In the genomic region with DNA sequence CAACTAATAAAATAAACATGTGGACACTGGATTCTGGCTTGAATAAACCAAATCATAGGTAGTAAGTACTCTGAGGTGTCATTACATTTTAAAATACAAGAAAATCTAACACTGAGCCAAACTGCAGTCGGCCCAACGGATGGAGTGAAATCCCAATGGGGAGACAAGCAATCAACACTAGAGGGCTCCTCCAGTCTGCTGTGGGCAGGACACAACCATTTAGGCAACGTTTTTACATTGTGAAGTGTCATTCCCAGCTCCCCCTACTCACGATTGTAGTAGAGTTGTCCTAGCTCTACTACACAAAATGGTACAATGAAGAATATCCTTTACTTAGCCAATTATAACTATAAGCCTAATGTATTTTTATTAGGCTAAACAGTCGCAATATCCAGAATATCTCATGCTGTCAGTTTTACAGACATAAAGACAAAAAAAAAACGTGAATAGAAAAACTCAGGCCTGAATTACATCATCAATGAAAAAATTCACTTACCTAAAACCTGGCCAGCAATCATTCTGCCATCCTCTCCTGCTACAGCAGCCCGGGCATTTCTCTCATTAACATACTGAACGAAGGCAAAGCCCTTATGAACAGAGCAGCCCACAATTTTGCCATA, we compare ENCODE assay signal across 9 cellular contexts. TPM values are rescaled to one million over a fixed set of nuclear protein-coding genes. Genes with fewer than 3 reads are reported as not detected.
A peak's percentile ranks its signal among the peaks of the same experiment; 100 is the strongest.
DNase-seq lines count a peak whose midpoint lies in the region; ATAC-seq and TF ChIP-seq lines count a peak whose summit lies in the region.
"Had no signal": no experiment of that assay in that cellular context is flagged by ENCODE, and none has a peak within 500 bp of the region (broad histone marks: within the 10 kb centered on the region; RNA-seq: fewer than 3 reads in every experiment).

No MANE protein-coding gene starts in this region.

- H3K9me3 ChIP-seq in Caco-2, result no peaks in the 10 kb centered on the region
- no peaks in the 10 kb centered on the region for H3K9me3 ChIP-seq in Karpas-422 (ENCODE audit: low read length)
- no peaks in the 10 kb centered on the region for H3K9me3 ChIP-seq in mammary epithelial cell (replicated peaks; ENCODE audit: insufficient read depth, low read length)

- POLR2A ChIA-PET in Caco-2 (lab: Charles Lee), result interaction anchor here (0.6 kb wide), 1 partner anchor 151 kb away, joined by 3 read pairs; no protein-coding TSS in a partner anchor

- H3K27ac ChIP-seq in Karpas-422 (ENCODE audit: low read length) (no peak overlapping the region), mammary epithelial cell (ENCODE audit: insufficient read depth, low read depth, low read length) (no peak overlapping the region)

- no TSS peak for BruUV-seq in Caco-2 (replicated peaks; lab: Mats Ljungman, UMichigan)
- BruUV-seq in mammary epithelial cell (replicated peaks; lab: Mats Ljungman, UMichigan), result no TSS peak

- H2AFZ ChIP-seq in Karpas-422 (ENCODE audit: low read length) (no peak overlapping the region), mammary epithelial cell (ENCODE audit: low read depth, low read length) (no peak overlapping the region)

- H3K4me3 ChIP-seq in Caco-2 (ENCODE audit: low read depth, low read length) (no peak overlapping the region), Karpas-422 (ENCODE audit: low read length) (no peak overlapping the region), mammary epithelial cell (replicated peaks in 1 of 3; ENCODE audit: insufficient read depth in 1 of 3, low read depth in 2 of 3, low read length in 3 of 3) (no peak overlapping the region)

- H3K27me3 ChIP-seq in Caco-2 (replicated peaks; ENCODE audit: control insufficient read depth, insufficient read depth, low read length), result no peaks in the 10 kb centered on the region
- H3K27me3 ChIP-seq in Karpas-422 (ENCODE audit: low read length), result no peaks in the 10 kb centered on the region
- H3K27me3 ChIP-seq in mammary epithelial cell (ENCODE audit: insufficient read depth, low read length), result no peaks in the 10 kb centered on the region

- no peaks in the 10 kb centered on the region for H3K27me3 Mint-ChIP-seq in Caco-2 (ENCODE audit: insufficient read depth, unreplicated experiment)
- H3K27me3 Mint-ChIP-seq in memory B cell, result no peaks in the 10 kb centered on the region

- intact Hi-C loops in Caco-2 (cut with micrococcal nuclease; ENCODE audit: unreplicated experiment), result loop anchor here (10.0 kb wide), 1 partner anchor 151 kb away; the partner anchor contains the start of gene SUPT16H
- intact Hi-C loops in mammary epithelial cell (cut with micrococcal nuclease), result loop anchor here (10.0 kb wide), 1 partner anchor 131 kb away; no protein-coding TSS in a partner anchor

- H3K4me3 Mint-ChIP-seq in Caco-2 (ENCODE audit: unreplicated experiment), result no peak overlapping the region
- no peak overlapping the region for H3K4me3 Mint-ChIP-seq in memory B cell

- H3K9me3 Mint-ChIP-seq in Caco-2 (ENCODE audit: unreplicated experiment), result no peaks in the 10 kb centered on the region
- no peaks in the 10 kb centered on the region for H3K9me3 Mint-ChIP-seq in memory B cell

- no peak overlapping the region for H3K4me2 ChIP-seq in Karpas-422 (ENCODE audit: low read depth, low read length, poor library complexity, severe bottlenecking)
- H3K4me2 ChIP-seq in mammary epithelial cell (ENCODE audit: insufficient read depth, low read depth, low read length), result no peak overlapping the region

- H4K20me1 ChIP-seq in Karpas-422 (ENCODE audit: insufficient read depth, low read depth, low read length) (peaks cover 95% of the 10 kb centered on the region), mammary epithelial cell (ENCODE audit: insufficient read depth, low read length) (peaks cover 25% of the 10 kb centered on the region)

- DNase-seq in Caco-2, result peak in 1 of 2 experiments; percentile 35
- peak; percentile 59 for DNase-seq in Karpas-422
- DNase-seq in mammary epithelial cell, result no peak
- no peak for DNase-seq in memory B cell (ENCODE audit: low spot score in 2 of 2)
- no peak for DNase-seq in NCI-H345 (lab: John Stamatoyannopoulos, UW)
- no peak for DNase-seq in HCEC 1CT
- DNase-seq in NCI-H1048 (lab: John Stamatoyannopoulos, UW), result no peak
- no peak for DNase-seq in DMS153 treated with DMSO at 0.1 percent for 48 hours (lab: John Stamatoyannopoulos, UW; ENCODE audit: unreplicated experiment)
- DNase-seq: effector memory CD4-positive, alpha-beta T cell had no signal

- H3K27ac Mint-ChIP-seq in Caco-2 (ENCODE audit: unreplicated experiment), result no peak overlapping the region
- peak overlapping the region; percentile 28 for H3K27ac Mint-ChIP-seq in memory B cell

- no peaks in the 10 kb centered on the region for H3K9me2 ChIP-seq in Karpas-422 (replicated peaks; ENCODE audit: insufficient read depth, low read length)

- H3K4me1 Mint-ChIP-seq in Caco-2 (ENCODE audit: low read depth, unreplicated experiment) (peaks cover 16% of the 10 kb centered on the region), memory B cell (peaks cover 34% of the 10 kb centered on the region)

- in situ Hi-C loops in mammary epithelial cell (cut with MboI; ENCODE audit: low sequenced_read_pairs in 2 of 2), result no loop called here

- H3K4me1 ChIP-seq in Caco-2, result 0 out of 2 replicates have a peak, but pooled peaks cover 7% of the 10 kb centered on the region
- peaks cover 7% of the 10 kb centered on the region; the same call in 1 of the 2 replicates for H3K4me1 ChIP-seq in Karpas-422 (ENCODE audit: low read length)
- H3K4me1 ChIP-seq in mammary epithelial cell (ENCODE audit: insufficient read depth, low read length), result no peaks in the 10 kb centered on the region

- peaks cover 97% of the 10 kb centered on the region for H3K36me3 Mint-ChIP-seq in Caco-2 (ENCODE audit: insufficient read depth, unreplicated experiment)
- H3K36me3 Mint-ChIP-seq in memory B cell, result peaks cover 21% of the 10 kb centered on the region

- CTCF ChIA-PET in Caco-2 (lab: Charles Lee) (interaction anchor here (0.6 kb wide), 1 partner anchor 102 kb away, joined by 3 read pairs; no protein-coding TSS in a partner anchor), mammary epithelial cell (lab: Charles Lee; ENCODE audit: low non-redundant PET) (no interaction called here)

- TF ChIP-seq CTCF in Caco-2 (IDR thresholded peaks at IDR 0.05; ENCODE audit: insufficient read depth in 1 of 2, low read depth in 1 of 2, low read length in 1 of 2, severe bottlenecking in 1 of 2, unreplicated experiment in 1 of 2) (peak; percentile 12 to 34), mammary epithelial cell (conservative IDR thresholded peaks at IDR 0.05 in 1 of 2, IDR thresholded peaks at IDR 0.05 in 1 of 2; ENCODE audit: extremely low read depth in 1 of 2, insufficient read depth in 1 of 2, low read depth in 1 of 2, low read length in 2 of 2) (peak; percentile 19 to 49)

- dilution Hi-C loops in mammary epithelial cell (cut with HindIII; ENCODE audit: low sequenced_read_pairs), result no loop called here

- H3K79me2 ChIP-seq in Karpas-422 (ENCODE audit: low read length), result peaks cover 99% of the 10 kb centered on the region
- peaks cover 99% of the 10 kb centered on the region for H3K79me2 ChIP-seq in mammary epithelial cell (ENCODE audit: insufficient read depth, low read length)

- no peak overlapping the region for H3K9ac ChIP-seq in Karpas-422 (ENCODE audit: low read length)
- no peak overlapping the region for H3K9ac ChIP-seq in mammary epithelial cell (ENCODE audit: insufficient read depth, low read length)

- peaks cover 4% of the 10 kb centered on the region for H3K36me3 ChIP-seq in Caco-2 (ENCODE audit: control insufficient read depth, insufficient read depth, low read length)
- H3K36me3 ChIP-seq in Karpas-422 (ENCODE audit: insufficient read depth, low read length), result peaks cover 93% of the 10 kb centered on the region
- peaks cover 47% of the 10 kb centered on the region for H3K36me3 ChIP-seq in mammary epithelial cell (ENCODE audit: insufficient read depth, low read length)

- ATAC-seq in memory B cell (ENCODE audit: low read depth), result peak; percentile 50

- WGBS in mammary epithelial cell (ENCODE audit: low coverage, missing lambda C conversion rate), result 50% methylated on average over 8 of the region's 8 CpGs

RNA-seq across cellular contexts. Expression of gene HNRNPC, which starts 35.7 kb away (rescaled TPM):
- 512 and 536 TPM in 2 replicates for total RNA-seq in Caco-2 (2022)
- total RNA-seq in Karpas-422 (2014; rRNA removed; shearing (Covaris generic); ENCODE audit: low replicate concordance), result 661 and 1,144 TPM in 2 replicates
- total RNA-seq in mammary epithelial cell, result 100 to 1,000 TPM; 471 to 576 TPM
- polyA plus RNA-seq in mammary epithelial cell, result 484 TPM
- 552 TPM for polyA minus RNA-seq in mammary epithelial cell

RNA-seq across cellular contexts. Expression of gene RPGRIP1, which starts 46.3 kb away (rescaled TPM):
- 0.12 TPM in 1 of 2 replicates, not detected in the other for total RNA-seq in Caco-2 (2022)
- total RNA-seq in Karpas-422 (2014; rRNA removed; shearing (Covaris generic); ENCODE audit: low replicate concordance), result not detected in 2 replicates
- total RNA-seq in mammary epithelial cell, result under 1 TPM in 1 of 2 donors, not detected in 1; under 0.01 TPM
- polyA plus RNA-seq in mammary epithelial cell, result not detected
- not detected for polyA minus RNA-seq in mammary epithelial cell
